Comparison of ENCODE assay signal across 8 cellular contexts in genomic region chr17:43713494-43714162, GRCh38. TPM values are rescaled to one million over a fixed set of nuclear protein-coding genes. Genes with fewer than 3 reads are reported as not detected.
DNase-seq lines count a peak whose midpoint lies in the region; ATAC-seq, FAIRE-seq and TF ChIP-seq lines count a peak whose summit lies in the region.

No MANE protein-coding gene starts in this region.

- no peak for TF ChIP-seq CTCF in spleen (IDR thresholded peaks at IDR 0.05 in 8 of 11, conservative IDR thresholded peaks at IDR 0.05 in 3 of 11)

- TF ChIP-seq POLR2A in spleen (IDR thresholded peaks at IDR 0.05) = no peak

- DNase-seq in GM03348 (ENCODE audit: low spot score) = peak; percentile 81
- peak; percentile 30 for DNase-seq in MG63
- peak; percentile 68 for DNase-seq in astrocyte of the hippocampus (ENCODE audit: low read depth, low spot score)
- DNase-seq in spleen = peak; percentile 79
- no peak for DNase-seq in activated gamma-delta T cell treated with Interleukin-2 at 50 U/mL for 16 hours
- DNase-seq in small intestine = no peak

- intact Hi-C loops in spleen (cut with DNase I; ENCODE audit: low total_unique reads) = no loop called here

- 1% methylated on average over 45 to 53 of the region's 53 CpGs for WGBS in spleen, 5 donors
- WGBS in small intestine, 3 donors = 1% methylated on average over 53 of the region's 53 CpGs

- no peak for ATAC-seq in GM18907 (IDR thresholded peaks at IDR 0.05; ENCODE audit: unreplicated experiment)

- no peak for FAIRE-seq in small intestine (lab: Jason Lieb, UNC)

- H3K36me3 ChIP-seq in MG63 = no peaks in the 10 kb centered on the region
- H3K36me3 ChIP-seq in spleen = no peaks in the 10 kb centered on the region
- no peaks in the 10 kb centered on the region for H3K36me3 ChIP-seq in small intestine (ENCODE audit: control insufficient read depth in 2 of 2, insufficient read depth in 2 of 2, low read length in 2 of 2)

- H3K27me3 ChIP-seq in MG63 (no peaks in the 10 kb centered on the region), spleen (replicated peaks in 1 of 7) (peaks cover 0 to 55% (median 0%) of the 10 kb centered on the region in 7 donors), small intestine (ENCODE audit: control insufficient read depth in 2 of 2, insufficient read depth in 2 of 2, low read length in 2 of 2) (no peaks in the 10 kb centered on the region)

- H3K27ac ChIP-seq in spleen (peak overlapping the region in 6 of 8 donors; percentile 48 to 78 (median 69)), small intestine (ENCODE audit: low read depth in 1 of 2, low read length in 1 of 2) (no peak overlapping the region)

- no peaks in the 10 kb centered on the region for H3K9me3 ChIP-seq in MG63
- no peaks in the 10 kb centered on the region for H3K9me3 ChIP-seq in iPS-18c (ENCODE audit: control insufficient read depth, insufficient read depth, low read length)
- H3K9me3 ChIP-seq in spleen = no peaks in the 10 kb centered on the region
- H3K9me3 ChIP-seq in small intestine (ENCODE audit: control insufficient read depth, low read depth) = no peaks in the 10 kb centered on the region

- peak overlapping the region; percentile 20 for H3K4me3 ChIP-seq in MG63
- peak overlapping the region; percentile 63 for H3K4me3 ChIP-seq in iPS-18c (ENCODE audit: insufficient read depth, low read depth, low read length)
- H3K4me3 ChIP-seq in spleen = peak overlapping the region; percentile 28 to 70 (median 38)
- peak overlapping the region in 1 of 2 donors; percentile 38 for H3K4me3 ChIP-seq in small intestine (ENCODE audit: low read depth in 1 of 2, low read length in 2 of 2)

- H3K4me1 ChIP-seq in spleen (peaks cover 4 to 21% (median 17%) of the 10 kb centered on the region in 6 donors), small intestine (ENCODE audit: control insufficient read depth in 2 of 2, insufficient read depth in 1 of 2, low read depth in 1 of 2, low read length in 1 of 2) (peaks cover 0 to 7% of the 10 kb centered on the region in 2 donors)

RNA-seq across cellular contexts. Expression of gene SOST, which starts 45.0 kb away (rescaled TPM):
- not detected in 2 replicates for total RNA-seq in MG63 (2014; rRNA removed; shearing (Covaris generic); ENCODE audit: low replicate concordance)
- not detected for total RNA-seq in spleen
- under 1 TPM in 1 of 3 donors, not detected in 2; 0.04 TPM for polyA plus RNA-seq in spleen
- polyA plus RNA-seq in small intestine = not detected

RNA-seq across cellular contexts. Expression of gene MEOX1, which starts 51.9 kb away (rescaled TPM):
- 1.1 TPM in 1 of 2 replicates, not detected in the other for total RNA-seq in MG63 (2014; rRNA removed; shearing (Covaris generic); ENCODE audit: low replicate concordance)
- total RNA-seq in spleen = 10 to 100 TPM in 6 of 7 donors, 1 to 10 TPM in 1; 4.1 to 46.9 (median 32.9) TPM
- polyA plus RNA-seq in spleen (10 to 100 TPM in 1 of 3 donors, 1 to 10 TPM in 2; 5.6 to 14.8 (median 7.5) TPM), small intestine (1 to 10 TPM in 1 of 3 donors, not detected in 2; 7.1 TPM)

Comparison
In these comparisons a context has a peak if more than half of its experiments do, and no peak if none do; other contexts are left out.
1. DNase-seq: peak in GM03348 (single experiment), MG63 (single experiment), astrocyte of the hippocampus (single experiment) and spleen (single experiment); none in activated gamma-delta T cell treated with Interleukin-2 at 50 U/mL for 16 hours (single experiment) and small intestine (single experiment).
2. H3K27ac ChIP-seq: peak in spleen (6 of 8); none in small intestine (0 of 2).